ENCODE assay signal across 8 cellular contexts in genomic region chr9:6757988-6758417, GRCh38. TPM values are rescaled to one million over a fixed set of nuclear protein-coding genes. Genes with fewer than 3 reads are reported as not detected.
A peak's percentile ranks its signal among the peaks of the same experiment; 100 is the strongest.
DNase-seq lines count a peak whose midpoint lies in the region; ATAC-seq, FAIRE-seq and TF ChIP-seq lines count a peak whose summit lies in the region.

No MANE protein-coding gene starts in this region.

- H3K4me3 Mint-ChIP-seq in CD8-positive, alpha-beta T cell: peak overlapping the region; percentile 96
- peak overlapping the region; percentile 90 for H3K4me3 Mint-ChIP-seq in MCF 10A (ENCODE audit: unreplicated experiment)

- TF ChIP-seq RAD21 in HepG2 (CRISPR knock-in tag; IDR thresholded peaks at IDR 0.05): no peak

- in situ Hi-C loops in HepG2 (cut with HindIII; ENCODE audit: extremely low pct_ligation_motif_present, low pct_unique_long_range_greater_than_20kb): no loop called here

- peaks cover 17% of the 10 kb centered on the region for H3K36me3 Mint-ChIP-seq in CD8-positive, alpha-beta T cell
- peaks cover 6% of the 10 kb centered on the region for H3K36me3 Mint-ChIP-seq in MCF 10A (ENCODE audit: insufficient read depth, unreplicated experiment)

- no peak overlapping the region for H2AFZ ChIP-seq in HepG2 (ENCODE audit: low read length)

- TF ChIP-seq POLR2A in HepG2 (IDR thresholded peaks at IDR 0.05; ENCODE audit: insufficient read depth in 1 of 2, low read depth in 2 of 2, low read length in 2 of 2): no peak

- WGBS in HepG2 (ENCODE audit: low lambda C conversion rate): 0% methylated on average over 4 of the region's 50 CpGs

- peak overlapping the region; percentile 97 for H3K27ac ChIP-seq in CD8-positive, alpha-beta T cell (ENCODE audit: low read depth, low read length)
- peak overlapping the region; percentile 96 for H3K27ac ChIP-seq in HepG2 (ENCODE audit: extremely low read length, insufficient read depth, low read length)
- H3K27ac ChIP-seq in tibial artery: peak overlapping the region; percentile 93 to 99

- peaks cover 41% of the 10 kb centered on the region for H3K4me1 Mint-ChIP-seq in CD8-positive, alpha-beta T cell (ENCODE audit: low read depth)
- H3K4me1 Mint-ChIP-seq in MCF 10A (ENCODE audit: insufficient read depth, unreplicated experiment): peaks cover 3% of the 10 kb centered on the region

- no peaks in the 10 kb centered on the region for H3K27me3 ChIP-seq in CD8-positive, alpha-beta T cell (ENCODE audit: insufficient read depth, low read length)
- H3K27me3 ChIP-seq in HepG2 (ENCODE audit: control insufficient read depth in 1 of 2, insufficient read depth in 2 of 2, low read length in 2 of 2) (no peaks in the 10 kb centered on the region; a peak in 1 of 5 replicates), tibial artery (no peaks in the 10 kb centered on the region)

- no peaks in the 10 kb centered on the region for H3K9me3 ChIP-seq in CD8-positive, alpha-beta T cell (ENCODE audit: low read length)
- H3K9me3 ChIP-seq in HepG2 (ENCODE audit: low read length) (no peaks in the 10 kb centered on the region), tibial artery (no peaks in the 10 kb centered on the region)

- POLR2A ChIA-PET in CD8-positive, alpha-beta T cell (lab: Charles Lee): interaction anchor here (0.6 to 4.5 kb wide), 22 partner anchors 9 to 1308 kb away, joined by 3 to 70 read pairs (median 4); partner anchors contain the start of genes CD274 and UHRF2
- POLR2A ChIA-PET in MCF 10A (lab: Yijun Ruan, JAX) (interaction anchor here (0.5 to 4.5 kb wide), 28 partner anchors 8 to 1887 kb away, joined by 3 to 48 read pairs (median 6); partner anchors contain the start of genes GLDC and UHRF2), HepG2 (lab: Yijun Ruan, JAX) (interaction anchor here (0.7 to 5.1 kb wide), 21 partner anchors 14 to 925 kb away, joined by 3 to 130 read pairs (median 5); partner anchors contain the start of genes ERMP1 and UHRF2)

- TF ChIP-seq CTCF in CD8-positive, alpha-beta T cell (IDR thresholded peaks at IDR 0.05): no peak
- TF ChIP-seq CTCF in MCF 10A (IDR thresholded peaks at IDR 0.05; ENCODE audit: unreplicated experiment): no peak
- TF ChIP-seq CTCF in HepG2 (CRISPR knock-in tag; IDR thresholded peaks at IDR 0.05): no peak
- TF ChIP-seq CTCF in tibial artery (IDR thresholded peaks at IDR 0.05): no peak

- no peaks in the 10 kb centered on the region for H3K36me3 ChIP-seq in CD8-positive, alpha-beta T cell (ENCODE audit: insufficient read depth, low read length)
- H3K36me3 ChIP-seq in HepG2 (replicated peaks in 1 of 2; ENCODE audit: control insufficient read depth in 1 of 2, insufficient read depth in 2 of 2, low read length in 2 of 2): no peaks in the 10 kb centered on the region
- no peaks in the 10 kb centered on the region for H3K36me3 ChIP-seq in tibial artery

- no peaks in the 10 kb centered on the region for H4K20me1 ChIP-seq in HepG2 (ENCODE audit: insufficient read depth, low read length)

- no TSS peak for BruUV-seq in MCF 10A (replicated peaks; lab: Mats Ljungman, UMichigan)
- BruUV-seq in HepG2 (replicated peaks; lab: Mats Ljungman, UMichigan): no TSS peak

- intact Hi-C loops in CD8-positive, alpha-beta T cell (cut with DNase I, micrococcal nuclease): loop anchor here (1.0 to 5.0 kb wide), 10 partner anchors 41 to 1129 kb away; partner anchors contain the start of genes UHRF2 (in 2 of the 2) and RIC1 (in 1 of the 2)
- intact Hi-C loops in MCF 10A (cut with micrococcal nuclease): loop anchor here (2.0 kb wide), 1 partner anchor 77 kb away; no protein-coding TSS in a partner anchor
- intact Hi-C loops in HepG2 (cut with micrococcal nuclease; ENCODE audit: unreplicated experiment): loop anchor here (1.0 to 5.0 kb wide), 4 partner anchors 23 to 76 kb away; no protein-coding TSS in a partner anchor
- intact Hi-C loops in tibial artery (cut with DNase I; ENCODE audit: low total_unique reads): loop anchor here (2.0 to 10.0 kb wide), 3 partner anchors 56 to 343 kb away; partner anchors contain the start of gene UHRF2

- peak in 1 of 2 experiments; percentile 5; a peak in 1 of 4 replicates for TF ChIP-seq EP300 in HepG2 (IDR thresholded peaks at IDR 0.05; ENCODE audit: low read depth in 2 of 2, low read length in 2 of 2)
- no peak for TF ChIP-seq EP300 in HepG2 (CRISPR knock-in tag; IDR thresholded peaks at IDR 0.05; ENCODE audit: borderline replicate concordance)

- peak; percentile 55 for ATAC-seq in CD8-positive, alpha-beta T cell
- ATAC-seq in GM21367 (IDR thresholded peaks at IDR 0.05; ENCODE audit: unreplicated experiment) (peak; percentile 7), HG03571 (IDR thresholded peaks at IDR 0.05; ENCODE audit: unreplicated experiment) (peak; percentile 16), HepG2 (peak; percentile 68)

- H3K4me3 ChIP-seq in CD8-positive, alpha-beta T cell (ENCODE audit: low read depth, low read length): peak overlapping the region; percentile 80
- H3K4me3 ChIP-seq in HepG2 (replicated peaks in 1 of 3; ENCODE audit: insufficient read depth in 1 of 3, low read depth in 2 of 3, low read length in 3 of 3) (peak overlapping the region; percentile 87 to 95 (median 88)), tibial artery (peak overlapping the region; percentile 83 to 98)

- H3K9ac ChIP-seq in HepG2 (ENCODE audit: insufficient read depth, low read depth, low read length): peak overlapping the region; percentile 84

- DNase-seq in CD8-positive, alpha-beta T cell: peak in 1 of 7 experiments; percentile 94
- no peak for DNase-seq in MCF 10A (ENCODE audit: unreplicated experiment)
- no peak for DNase-seq in HepG2 (ENCODE audit: low spot score)
- no peak for DNase-seq in tibial artery
- no peak for DNase-seq in NCI-H128 (lab: John Stamatoyannopoulos, UW; ENCODE audit: unreplicated experiment)
- no peak for DNase-seq in inferior parietal cortex (ENCODE audit: extremely low spot score)

- H3K4me2 ChIP-seq in HepG2 (ENCODE audit: low read depth, low read length): peak overlapping the region; percentile 93

- H3K79me2 ChIP-seq in HepG2 (ENCODE audit: insufficient read depth, low read length): peaks cover 39% of the 10 kb centered on the region

- H3K4me1 ChIP-seq in CD8-positive, alpha-beta T cell (ENCODE audit: insufficient read depth, low read length): peaks cover 15% of the 10 kb centered on the region
- H3K4me1 ChIP-seq in HepG2 (ENCODE audit: insufficient read depth, low read length) (peaks cover 32% of the 10 kb centered on the region), tibial artery (peaks cover 0 to 14% (median 7%) of the 10 kb centered on the region in 4 donors)

- FAIRE-seq in HepG2 (lab: Jason Lieb, UNC): no peak

- CTCF ChIA-PET in CD8-positive, alpha-beta T cell (lab: Charles Lee): interaction anchor here (1.3 kb wide), 1 partner anchor 41 kb away, joined by 3 read pairs; no protein-coding TSS in a partner anchor
- CTCF ChIA-PET in MCF 10A (lab: Yijun Ruan, JAX): interaction anchor here (0.9 to 1.9 kb wide), 3 partner anchors 18 to 76 kb away, joined by 3 to 7 read pairs (median 3); no protein-coding TSS in a partner anchor
- CTCF ChIA-PET in HepG2 (lab: Yijun Ruan, JAX; ENCODE audit: low intra/inter-chr PET ratio, low total read pairs): no interaction called here

- H3K27me3 Mint-ChIP-seq in CD8-positive, alpha-beta T cell (ENCODE audit: low read depth): no peaks in the 10 kb centered on the region
- H3K27me3 Mint-ChIP-seq in MCF 10A (ENCODE audit: insufficient read depth, unreplicated experiment): no peaks in the 10 kb centered on the region

- H3K9me3 Mint-ChIP-seq in CD8-positive, alpha-beta T cell: peaks cover under 1% of the 10 kb centered on the region
- no peaks in the 10 kb centered on the region for H3K9me3 Mint-ChIP-seq in MCF 10A (ENCODE audit: unreplicated experiment)

- peak overlapping the region; percentile 100 for H3K27ac Mint-ChIP-seq in CD8-positive, alpha-beta T cell
- H3K27ac Mint-ChIP-seq in MCF 10A (ENCODE audit: low read depth, unreplicated experiment): peak overlapping the region; percentile 100

TF ChIP-seq in HepG2, 621 proteins besides CTCF, POLR2A, EP300 and RAD21 (continues in another document):
- peak; percentile 9; the same call in 1 of the 2 replicates for TF ChIP-seq POGZ (CRISPR knock-in tag; IDR thresholded peaks at IDR 0.05)
- no peak; the same call in 1 of the 2 replicates for TF ChIP-seq GABPB1 (CRISPR knock-in tag; IDR thresholded peaks at IDR 0.05)
- TF ChIP-seq ZNF232 (CRISPR knock-in tag; IDR thresholded peaks at IDR 0.05; ENCODE audit: borderline replicate concordance): 0 out of 2 replicates have a peak, but pooled peaks have one; percentile 18

RNA-seq across cellular contexts. Expression of gene KDM4C, which starts 0.2 kb away (rescaled TPM):
- total RNA-seq in CD8-positive, alpha-beta T cell: 10 to 100 TPM; 51.6 to 54.6 TPM
- total RNA-seq in MCF 10A (2022): 28.6 and 29.5 TPM in 2 replicates
- total RNA-seq in HepG2 (2016; rRNA removed; fragmentation: Illumina TruSeq; extraction: Trizol): 22.1 and 23.6 TPM in 2 replicates
- total RNA-seq in HepG2 (2016; cell fraction: cytosol; rRNA removed; fragmentation: Illumina TruSeq; extraction: Trizol; ENCODE audit: low read depth): 20.8 and 22.8 TPM in 2 replicates
- total RNA-seq in HepG2 (2016; cell fraction: insoluble cytoplasmic fraction; rRNA removed; fragmentation: Illumina TruSeq; extraction: Trizol): 21.8 and 24.7 TPM in 2 replicates
- total RNA-seq in HepG2 (2016; cell fraction: membrane; rRNA removed; fragmentation: Illumina TruSeq; extraction: Trizol): 10.3 and 11.0 TPM in 2 replicates
- 57.2 and 66.1 TPM in 2 replicates for total RNA-seq in HepG2 (2016; cell fraction: nucleus; rRNA removed; fragmentation: Illumina TruSeq; extraction: Trizol)
- 17.0 and 19.4 TPM in 2 replicates for polyA plus RNA-seq in HepG2 (2011; rRNA removed)
- polyA plus RNA-seq in HepG2 (2011; cell fraction: cytosol; rRNA removed): 11.7 and 13.8 TPM in 2 replicates
- polyA plus RNA-seq in HepG2 (2011; cell fraction: nucleus; rRNA removed): 48.5 and 52.1 TPM in 2 replicates
- polyA plus RNA-seq in HepG2 (2012): 16.3 and 20.3 TPM in 2 replicates
- 1.3 and 2.9 TPM in 2 replicates for polyA plus RNA-seq in HepG2 (2016; cell fraction: cytosol; fragmentation: Illumina TruSeq; extraction: Trizol; ENCODE audit: low read depth)
- 17.0 and 17.2 TPM in 2 replicates for polyA plus RNA-seq in HepG2 (2016; cell fraction: insoluble cytoplasmic fraction; fragmentation: Illumina TruSeq; extraction: Trizol; ENCODE audit: low read depth)
- polyA plus RNA-seq in HepG2 (2016; cell fraction: membrane; fragmentation: Illumina TruSeq; extraction: Trizol; ENCODE audit: low read depth): 2.1 and 3.2 TPM in 2 replicates
- polyA plus RNA-seq in HepG2 (2016; cell fraction: nucleus; fragmentation: Illumina TruSeq; extraction: Trizol; ENCODE audit: insufficient read depth, low read depth): 19.2 and 19.7 TPM in 2 replicates
- 41.5 and 98.3 TPM in 2 replicates for polyA minus RNA-seq in HepG2 (2011; rRNA and poly(A)+ RNA removed; ENCODE audit: low replicate concordance)
- 23.4 and 23.7 TPM in 2 replicates for polyA minus RNA-seq in HepG2 (2011; cell fraction: cytosol; rRNA and poly(A)+ RNA removed)
- polyA minus RNA-seq in HepG2 (2011; cell fraction: nucleus; rRNA and poly(A)+ RNA removed): 263 and 268 TPM in 2 replicates

Comparison
In these comparisons a context has a peak if more than half of its experiments do, and no peak if none do; other contexts are left out.
1. ATAC-seq: peak in every context shown above with its lines; median percentile 68 in HepG2; 55 in CD8-positive, alpha-beta T cell; 16 in HG03571; 7 in GM21367.